ENCODE assay signal across 10 cellular contexts in genomic region chr16:15887283-15887682, GRCh38. TPM values are rescaled to one million over a fixed set of nuclear protein-coding genes. Genes with fewer than 3 reads are reported as not detected.
DNase-seq lines count a peak whose midpoint lies in the region; ATAC-seq and TF ChIP-seq lines count a peak whose summit lies in the region.
"Had no signal": no experiment of that assay in that cellular context is flagged by ENCODE, and none has a peak within 500 bp of the region (broad histone marks: within the 10 kb centered on the region; RNA-seq: fewer than 3 reads in every experiment).

No MANE protein-coding gene starts in this region.

- ATAC-seq in HG02610 (IDR thresholded peaks at IDR 0.05; ENCODE audit: unreplicated experiment), result no peak

- DNase-seq in CD4-positive, alpha-beta memory T cell, result no peak
- DNase-seq in NT2/D1 (ENCODE audit: low read depth, low spot score) (no peak), endodermal cell (no peak), osteocyte (ENCODE audit: extremely low spot score, unreplicated experiment) (no peak), GM10266 (ENCODE audit: extremely low spot score) (no peak), NCI-H1092 treated with DMSO at 0.1 percent for 48 hours (lab: John Stamatoyannopoulos, UW) (no peak)
- no peak for DNase-seq in activated CD8-positive, alpha-beta memory T cell treated with anti-CD3 and anti-CD28 coated beads, Interleukin-2, amount 50 U/mL, for 48 hours
- DNase-seq: activated CD4-positive, CD25-positive, alpha-beta regulatory T cell treated with anti-CD3 and anti-CD28 coated beads, Interleukin-2, amount 50 U/mL, for 72 hours; KBM-7 had no signal

- H3K9ac ChIP-seq in NT2/D1 (ENCODE audit: insufficient read length, low read depth), result peak overlapping the region; percentile 98
- H3K9ac ChIP-seq in endodermal cell (ENCODE audit: extremely low read depth, low read length, poor library complexity, severe bottlenecking), result no peak overlapping the region

- H3K4me3 Mint-ChIP-seq in CD4-positive, alpha-beta memory T cell, result peak overlapping the region; percentile 98 to 100 (median 100)
- H3K4me3 Mint-ChIP-seq in endodermal cell, result peak overlapping the region; percentile 99
- H3K4me3 Mint-ChIP-seq in osteocyte (ENCODE audit: unreplicated experiment), result peak overlapping the region; percentile 98

- CTCF ChIA-PET in CD4-positive, alpha-beta memory T cell (lab: Charles Lee; ENCODE audit: partially characterized antibody), result interaction anchor here (1.2 to 2.6 kb wide), 4 partner anchors 8 to 240 kb away, joined by 3 to 14 read pairs (median 4); no protein-coding TSS in a partner anchor

- H3K27ac ChIP-seq in CD4-positive, alpha-beta memory T cell (ENCODE audit: low read depth, low read length), result peak overlapping the region; percentile 88
- no peak overlapping the region for H3K27ac ChIP-seq in endodermal cell (ENCODE audit: low read depth, low read length)

- peak overlapping the region; percentile 94 to 99 for H3K4me3 ChIP-seq in CD4-positive, alpha-beta memory T cell (ENCODE audit: low read length in 2 of 2)
- H3K4me3 ChIP-seq in NT2/D1 (ENCODE audit: insufficient read length, low read depth), result peak overlapping the region; percentile 100
- peak overlapping the region; percentile 100 for H3K4me3 ChIP-seq in endodermal cell (ENCODE audit: low read length)

- peaks cover 3% of the 10 kb centered on the region for H3K36me3 ChIP-seq in CD4-positive, alpha-beta memory T cell (ENCODE audit: insufficient read depth, low read length)
- H3K36me3 ChIP-seq in NT2/D1 (ENCODE audit: insufficient read depth, insufficient read length, low read length) (peaks cover 35% of the 10 kb centered on the region), endodermal cell (ENCODE audit: control insufficient read depth, insufficient read depth, low read length) (peaks cover 26% of the 10 kb centered on the region)

- 88 to 93% methylated on average over 4 of the region's 4 CpGs for WGBS in endodermal cell (ENCODE audit: insufficient coverage in 1 of 2, insufficient read length in 1 of 2), 2 experiments

- TF ChIP-seq CTCF in endodermal cell (conservative IDR thresholded peaks at IDR 0.05) (no peak), osteocyte (IDR thresholded peaks at IDR 0.05) (no peak), GM10266 (IDR thresholded peaks at IDR 0.05; ENCODE audit: control insufficient read depth, insufficient read depth, low read depth, missing control alignments) (no peak)

- no peaks in the 10 kb centered on the region for H3K9me3 ChIP-seq in CD4-positive, alpha-beta memory T cell (ENCODE audit: control insufficient read depth in 1 of 2, low read length in 2 of 2)
- H3K9me3 ChIP-seq in NT2/D1 (ENCODE audit: insufficient read depth, low read length) (no peaks in the 10 kb centered on the region), endodermal cell (ENCODE audit: control insufficient read depth, low read length) (no peaks in the 10 kb centered on the region)

- H3K4me1 Mint-ChIP-seq in CD4-positive, alpha-beta memory T cell, result peaks cover 21 to 39% (median 31%) of the 10 kb centered on the region in 4 donors
- H3K4me1 Mint-ChIP-seq in endodermal cell (peaks cover 7% of the 10 kb centered on the region), osteocyte (ENCODE audit: unreplicated experiment) (peaks cover 32% of the 10 kb centered on the region)

- no peaks in the 10 kb centered on the region for H3K27me3 Mint-ChIP-seq in CD4-positive, alpha-beta memory T cell
- H3K27me3 Mint-ChIP-seq in endodermal cell (ENCODE audit: insufficient read depth) (peaks cover 1% of the 10 kb centered on the region), osteocyte (ENCODE audit: unreplicated experiment) (no peaks in the 10 kb centered on the region)

- POLR2A ChIA-PET in CD4-positive, alpha-beta memory T cell (lab: Charles Lee; ENCODE audit: partially characterized antibody), result interaction anchor here (1.6 to 1.9 kb wide), 3 partner anchors 63 to 158 kb away, joined by 4 to 11 read pairs (median 5); no protein-coding TSS in a partner anchor

- peaks cover 30% of the 10 kb centered on the region for H3K4me1 ChIP-seq in CD4-positive, alpha-beta memory T cell (ENCODE audit: insufficient read depth, low read length)
- H3K4me1 ChIP-seq in NT2/D1 (ENCODE audit: insufficient read depth, insufficient read length) (no peaks in the 10 kb centered on the region), endodermal cell (ENCODE audit: control insufficient read depth, insufficient read depth, low read length) (peaks cover 2% of the 10 kb centered on the region)

- H3K27me3 ChIP-seq in CD4-positive, alpha-beta memory T cell (ENCODE audit: insufficient read depth, low read length), result no peaks in the 10 kb centered on the region
- H3K27me3 ChIP-seq in NT2/D1 (ENCODE audit: insufficient read depth, insufficient read length) (no peaks in the 10 kb centered on the region), endodermal cell (ENCODE audit: control insufficient read depth, insufficient read depth, low read length, poor library complexity, severe bottlenecking) (no peaks in the 10 kb centered on the region)

- intact Hi-C loops in CD4-positive, alpha-beta memory T cell (cut with micrococcal nuclease), result loop anchor here (5.0 kb wide), 1 partner anchor 245 kb away; the partner anchor contains the start of gene MARF1

- H3K27ac Mint-ChIP-seq in CD4-positive, alpha-beta memory T cell, result peak overlapping the region in 4 of 7 donors; percentile 74 to 98 (median 90)
- H3K27ac Mint-ChIP-seq in endodermal cell, result no peak overlapping the region
- peak overlapping the region; percentile 97 for H3K27ac Mint-ChIP-seq in osteocyte (ENCODE audit: unreplicated experiment)

- H3K36me3 Mint-ChIP-seq in CD4-positive, alpha-beta memory T cell, result peaks cover 10 to 21% of the 10 kb centered on the region in 2 donors
- H3K36me3 Mint-ChIP-seq in endodermal cell (ENCODE audit: low read depth) (peaks cover 17% of the 10 kb centered on the region), osteocyte (ENCODE audit: unreplicated experiment) (peaks cover 10% of the 10 kb centered on the region)

- peaks cover 0 to 2% (median 0%) of the 10 kb centered on the region in 8 donors for H3K9me3 Mint-ChIP-seq in CD4-positive, alpha-beta memory T cell
- H3K9me3 Mint-ChIP-seq in endodermal cell (no peaks in the 10 kb centered on the region), osteocyte (ENCODE audit: unreplicated experiment) (no peaks in the 10 kb centered on the region)

RNA-seq across cellular contexts. Expression of gene CEP20, which starts 1.1 kb away (rescaled TPM):
- total RNA-seq in CD4-positive, alpha-beta memory T cell, result 10 to 100 TPM; 22.3 to 30.4 TPM
- 10 to 100 TPM; 27.9 to 42.0 TPM for polyA plus RNA-seq in CD4-positive, alpha-beta memory T cell
- total RNA-seq in endodermal cell (10 to 100 TPM; 30.9 to 31.1 TPM), osteocyte (24.3 and 31.2 TPM in 2 replicates)
- 36.7 TPM for polyA plus RNA-seq in endodermal cell (2013, experiment 1 of 2)
- polyA plus RNA-seq in endodermal cell (2013, experiment 2 of 2), result 34.9 TPM

RNA-seq across cellular contexts. Expression of gene MYH11, which starts 30.5 kb away (rescaled TPM):
- total RNA-seq in CD4-positive, alpha-beta memory T cell, result under 1 TPM in 1 of 2 experiments, not detected in 1; 0.26 TPM
- polyA plus RNA-seq in CD4-positive, alpha-beta memory T cell, result 1 to 10 TPM in 1 of 2 donors, not detected in 1; 1.9 TPM
- under 1 TPM; 0.09 to 0.29 TPM for total RNA-seq in endodermal cell
- 0.11 TPM for polyA plus RNA-seq in endodermal cell (2013, experiment 1 of 2)
- 0.12 TPM for polyA plus RNA-seq in endodermal cell (2013, experiment 2 of 2)
- 1.9 and 2.0 TPM in 2 replicates for total RNA-seq in osteocyte
